21 cellular contexts compared by ENCODE assay signal in the genomic region with DNA sequence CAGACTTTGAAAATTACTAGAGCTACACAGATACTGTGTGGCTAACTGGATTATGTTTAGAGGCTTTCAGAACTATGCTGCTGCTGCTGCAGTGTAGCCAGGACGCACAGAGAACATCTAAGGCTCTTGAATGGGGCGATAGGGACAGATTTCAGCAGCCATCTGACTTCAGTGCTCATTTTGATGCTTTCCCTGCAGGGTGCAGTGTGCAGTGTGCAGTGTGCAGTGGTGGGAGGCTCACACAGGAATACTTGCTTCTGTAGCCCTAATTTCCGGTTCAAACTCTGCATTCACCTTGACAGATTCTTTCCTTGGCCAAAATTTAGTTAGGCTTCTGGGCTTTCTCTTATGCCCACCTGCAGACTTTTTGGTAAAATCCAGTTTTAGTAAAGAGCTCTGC. TPM values are rescaled to one million over a fixed set of nuclear protein-coding genes. Genes with fewer than 3 reads are reported as not detected.
"Had no signal": no experiment of that assay in that cellular context is flagged by ENCODE, and none has a peak within 500 bp of the region (broad histone marks: within the 10 kb centered on the region; RNA-seq: fewer than 3 reads in every experiment).

No MANE protein-coding gene starts in this region.

- H3K27ac Mint-ChIP-seq: dendritic cell treated with granulocyte-macrophage colony-stimulating factor and Interleukin-4, amounts not matched to agents 40 ng/mL and 50 ng/mL, for 4 days; effector memory CD8-positive, alpha-beta T cell; naive thymus-derived CD4-positive, alpha-beta T cell; nephron progenitor cell had no signal

- H3K27me3 ChIP-seq: gastrocnemius medialis, sigmoid colon, tibial nerve had no signal

- H3K4me1 ChIP-seq: heart right ventricle, sigmoid colon had no signal

- H3K4me3 Mint-ChIP-seq: dendritic cell treated with granulocyte-macrophage colony-stimulating factor and Interleukin-4, amounts not matched to agents 40 ng/mL and 50 ng/mL, for 4 days; effector memory CD8-positive, alpha-beta T cell; naive thymus-derived CD4-positive, alpha-beta T cell; nephron progenitor cell had no signal

- H3K27ac ChIP-seq: epithelial cell of prostate, esophagus muscularis mucosa, gastrocnemius medialis, heart right ventricle, neutrophil, sigmoid colon, skin epidermis, tibial nerve had no signal

- DNase-seq: effector memory CD8-positive, alpha-beta T cell; gastrocnemius medialis; heart right ventricle; islet precursor cell; mammary epithelial cell; naive thymus-derived CD4-positive, alpha-beta T cell; nephron progenitor cell; posterior cingulate gyrus; sigmoid colon; stimulated activated naive CD4-positive, alpha-beta T cell treated with Interleukin-2 at 50 U/mL for 16 hours had no signal

- ATAC-seq: effector memory CD8-positive, alpha-beta T cell; gastrocnemius medialis; heart right ventricle; left lobe of liver; naive thymus-derived CD4-positive, alpha-beta T cell had no signal

- H3K36me3 ChIP-seq: esophagus muscularis mucosa, neutrophil, sigmoid colon had no signal

- H3K4me3 ChIP-seq: esophagus muscularis mucosa, gastrocnemius medialis, heart right ventricle, sigmoid colon, skin epidermis, tibial nerve had no signal

- H3K9me3 Mint-ChIP-seq: dendritic cell treated with granulocyte-macrophage colony-stimulating factor and Interleukin-4, amounts not matched to agents 40 ng/mL and 50 ng/mL, for 4 days; effector memory CD8-positive, alpha-beta T cell had no signal

- FAIRE-seq: colon had no signal

- H3K9me3 ChIP-seq: esophagus muscularis mucosa, gastrocnemius medialis, heart right ventricle, neutrophil, sigmoid colon had no signal

RNA-seq across cellular contexts. Expression of a gene that starts 53.1 kb away (rescaled TPM):
- total RNA-seq: fibroblast of villous mesenchyme; mammary epithelial cell; mononuclear cell; naive thymus-derived CD4-positive, alpha-beta T cell; osteoblast had no signal
- polyA plus RNA-seq: mammary epithelial cell; naive thymus-derived CD4-positive, alpha-beta T cell had no signal
